11 cellular contexts compared by ENCODE assay signal in genomic region chr14:30553311-30553989, GRCh38. TPM values are rescaled to one million over a fixed set of nuclear protein-coding genes. Genes with fewer than 3 reads are reported as not detected.
DNase-seq lines count a peak whose midpoint lies in the region; ATAC-seq, FAIRE-seq and TF ChIP-seq lines count a peak whose summit lies in the region.
"Had no signal": no experiment of that assay in that cellular context is flagged by ENCODE, and none has a peak within 500 bp of the region (broad histone marks: within the 10 kb centered on the region; RNA-seq: fewer than 3 reads in every experiment).

No MANE protein-coding gene starts in this region.

- H4K20me1 ChIP-seq in IMR-90 (ENCODE audit: insufficient read depth, low read length) (no peaks in the 10 kb centered on the region), GM23338 (replicated peaks; ENCODE audit: insufficient read depth) (no peaks in the 10 kb centered on the region)

- no peak for TF ChIP-seq POLR2A in IMR-90 (IDR thresholded peaks at IDR 0.05; ENCODE audit: low read depth, low read length)

- H3K14ac ChIP-seq in IMR-90 (replicated peaks; ENCODE audit: low read depth, low read length) = no peak overlapping the region

- H3K36me3 Mint-ChIP-seq in GM23338 (ENCODE audit: low read depth) = no peaks in the 10 kb centered on the region; the same call in 2 of the 3 replicates

- H3K9ac ChIP-seq in IMR-90 (ENCODE audit: low read depth, low read length) = no peak overlapping the region
- H3K9ac ChIP-seq: parathyroid adenoma had no signal

- TF ChIP-seq RAD21 in IMR-90 (IDR thresholded peaks at IDR 0.05; ENCODE audit: low read length) = no peak

- H3K4me1 Mint-ChIP-seq in GM23338 = peaks cover 14% of the 10 kb centered on the region

- H2AFZ ChIP-seq in IMR-90 (replicated peaks; ENCODE audit: low read length, poor library complexity) (no peak overlapping the region), GM23338 (no peak overlapping the region)
- H2AFZ ChIP-seq: parathyroid adenoma had no signal

- H4K5ac ChIP-seq in IMR-90 (ENCODE audit: low read depth, low read length) = no peak overlapping the region

- peak overlapping the region; percentile 61; the same call in 1 of the 2 replicates for H4K91ac ChIP-seq in IMR-90 (ENCODE audit: insufficient read depth, low read depth, low read length)

- H2BK120ac ChIP-seq in IMR-90 (ENCODE audit: low read depth, low read length) = no peak overlapping the region

- H2AK5ac ChIP-seq in IMR-90 (ENCODE audit: low read depth, low read length) = no peak overlapping the region

- no peaks in the 10 kb centered on the region for H3K27me3 ChIP-seq in IMR-90 (ENCODE audit: control insufficient read depth, insufficient read depth, low read length)
- no peaks in the 10 kb centered on the region for H3K27me3 ChIP-seq in brain microvascular endothelial cell (replicated peaks)
- H3K27me3 ChIP-seq in GM23338 (ENCODE audit: insufficient read depth) = no peaks in the 10 kb centered on the region
- no peaks in the 10 kb centered on the region for H3K27me3 ChIP-seq in pancreas

- H3K4me1 ChIP-seq in IMR-90 (ENCODE audit: control insufficient read depth, insufficient read depth, low read length) (peaks cover 13% of the 10 kb centered on the region; the same call in 1 of the 2 replicates), GM23338 (ENCODE audit: insufficient read depth) (peaks cover 5% of the 10 kb centered on the region; the same call in 1 of the 2 replicates), pancreas (peaks cover 0 to 7% (median 0%) of the 10 kb centered on the region in 3 donors)
- H3K4me1 ChIP-seq: parathyroid adenoma had no signal

- H3K4me3 ChIP-seq in IMR-90 (ENCODE audit: insufficient read depth, low read depth, low read length) (no peak overlapping the region), brain microvascular endothelial cell (ENCODE audit: low read depth, low read length) (no peak overlapping the region), GM23338 (no peak overlapping the region), pancreas (no peak overlapping the region)
- H3K4me3 ChIP-seq: heart left ventricle had no signal

- no peak overlapping the region for H3K18ac ChIP-seq in IMR-90 (ENCODE audit: low read depth, low read length)

- peaks cover 4% of the 10 kb centered on the region for H3K27me3 Mint-ChIP-seq in GM23338 (ENCODE audit: insufficient read depth, low read depth, poor library complexity)

- dilution Hi-C loops in IMR-90 (cut with HindIII; ENCODE audit: low sequenced_read_pairs, unreplicated experiment) = no loop called here

- no peaks in the 10 kb centered on the region for H3K9me2 ChIP-seq in GM23338 (ENCODE audit: insufficient read depth)

- no peaks in the 10 kb centered on the region for H3K36me3 ChIP-seq in IMR-90 (ENCODE audit: control insufficient read depth, insufficient read depth, low read length)
- H3K36me3 ChIP-seq in brain microvascular endothelial cell (replicated peaks) = no peaks in the 10 kb centered on the region
- H3K36me3 ChIP-seq in GM23338 (ENCODE audit: insufficient read depth) = no peaks in the 10 kb centered on the region
- H3K36me3 ChIP-seq in pancreas = no peaks in the 10 kb centered on the region
- H3K36me3 ChIP-seq: heart left ventricle had no signal

- no peak overlapping the region for H3K23ac ChIP-seq in IMR-90 (ENCODE audit: low read depth, low read length)

- peak overlapping the region in 1 of 2 experiments; percentile 49; a peak in 2 of 4 replicates for H4K8ac ChIP-seq in IMR-90 (ENCODE audit: low read depth in 2 of 2, low read length in 2 of 2)

- no peak overlapping the region for H3K4me3 Mint-ChIP-seq in GM23338
- H3K4me3 Mint-ChIP-seq: activated CD4-positive, alpha-beta T cell treated with anti-CD3 and anti-CD28 coated beads, Interleukin-2, amount 10 ng/mL, durations not matched to agents 24 days and 14 days had no signal

- no peaks in the 10 kb centered on the region for H3K9me3 ChIP-seq in IMR-90 (ENCODE audit: control insufficient read depth, insufficient read depth, low read length)
- no peaks in the 10 kb centered on the region for H3K9me3 ChIP-seq in pancreas
- H3K9me3 ChIP-seq: heart left ventricle had no signal

- POLR2A ChIA-PET in IMR-90 (lab: Charles Lee; ENCODE audit: unreplicated experiment) = interaction anchor here (0.5 kb wide), 1 partner anchor 908 kb away, joined by 3 read pairs; no protein-coding TSS in a partner anchor

- H3K4ac ChIP-seq in IMR-90 (ENCODE audit: low read depth, low read length) = no peak overlapping the region

- in situ Hi-C loops in IMR-90 (cut with MboI; ENCODE audit: low sequenced_read_pairs) (no loop called here), brain microvascular endothelial cell (cut with HindIII; ENCODE audit: low pct_ligation_motif_present, low sequenced_read_pairs) (no loop called here)

- H2BK15ac ChIP-seq in IMR-90 (ENCODE audit: low read depth, low read length) = 0 out of 3 replicates have a peak overlapping the region, but pooled peaks have one; percentile 53

- peak; percentile 85 for ATAC-seq in IMR-90 (ENCODE audit: low read depth)
- no peak for ATAC-seq in GM23338
- no peak for ATAC-seq in pancreas
- ATAC-seq: heart left ventricle had no signal

- TF ChIP-seq CTCF in IMR-90 (conservative IDR thresholded peaks at IDR 0.05; ENCODE audit: low read depth, low read length) = no peak
- no peak for TF ChIP-seq CTCF in brain microvascular endothelial cell (IDR thresholded peaks at IDR 0.05; ENCODE audit: low read depth, low read length, missing control alignments)
- TF ChIP-seq CTCF in GM23338 (conservative IDR thresholded peaks at IDR 0.05; ENCODE audit: low read depth in 2 of 2) = no peak
- no peak for TF ChIP-seq CTCF in pancreas (IDR thresholded peaks at IDR 0.05)

- intact Hi-C loops in IMR-90 (cut with micrococcal nuclease) (no loop called here), pancreas (cut with DNase I) (no loop called here)

- no peaks in the 10 kb centered on the region for H3K79me1 ChIP-seq in IMR-90 (ENCODE audit: low read depth in 1 of 2, low read length in 2 of 2)

- H3K4me2 ChIP-seq in IMR-90 (ENCODE audit: low read depth, low read length) (peak overlapping the region; percentile 88; the same call in 1 of the 2 replicates), GM23338 (no peak overlapping the region)

- H3K56ac ChIP-seq in IMR-90 (ENCODE audit: extremely low read depth, insufficient read depth, low read length) = no peak overlapping the region

- no peak for FAIRE-seq in pancreas (lab: Jason Lieb, UNC)

- H2BK5ac ChIP-seq in IMR-90 (ENCODE audit: low read depth, low read length, poor library complexity, severe bottlenecking) = peak overlapping the region; percentile 58

- H3F3A ChIP-seq in GM23338 (replicated peaks; ENCODE audit: low read depth) = no peaks in the 10 kb centered on the region; the same call in 1 of the 2 replicates

- no TSS peak for BruUV-seq in IMR-90 (replicated peaks; lab: Mats Ljungman, UMichigan)

- H3K9me1 ChIP-seq in IMR-90 (ENCODE audit: insufficient read depth, low read length) = 0 out of 2 replicates have a peak, but pooled peaks cover 2% of the 10 kb centered on the region

- H3K79me2 ChIP-seq in GM23338 (replicated peaks; ENCODE audit: insufficient read depth) = no peaks in the 10 kb centered on the region
- H3K79me2 ChIP-seq: parathyroid adenoma had no signal

- peak overlapping the region; percentile 18; the same call in 1 of the 2 replicates for H2BK20ac ChIP-seq in IMR-90 (ENCODE audit: low read depth, low read length)

- H3K9me3 Mint-ChIP-seq in GM23338 = no peaks in the 10 kb centered on the region; the same call in 2 of the 3 replicates
- H3K9me3 Mint-ChIP-seq: activated CD4-positive, alpha-beta T cell treated with anti-CD3 and anti-CD28 coated beads, Interleukin-2, amount 10 ng/mL, durations not matched to agents 24 days and 14 days had no signal

- DNase-seq in EL (peak; percentile 78), IMR-90 (peak; percentile 78), brain microvascular endothelial cell (peak; percentile 56), non-pigmented ciliary epithelial cell (ENCODE audit: low read depth) (peak; percentile 54), GM23338 (ENCODE audit: low spot score) (no peak), pancreas (no peak)
- no peak for DNase-seq in central memory CD4-positive, alpha-beta T cell
- DNase-seq: activated CD4-positive, alpha-beta T cell treated with anti-CD3 and anti-CD28 coated beads, Interleukin-2, amount 10 ng/mL, durations not matched to agents 24 days and 14 days; heart left ventricle; NCI-H748 treated with DMSO at 0.1 percent for 48 hours had no signal

- no peak overlapping the region for H3K27ac Mint-ChIP-seq in GM23338
- H3K27ac Mint-ChIP-seq: activated CD4-positive, alpha-beta T cell treated with anti-CD3 and anti-CD28 coated beads, Interleukin-2, amount 10 ng/mL, durations not matched to agents 24 days and 14 days had no signal

- WGBS in IMR-90 (ENCODE audit: extremely low coverage in 2 of 2, insufficient read length in 1 of 2), 2 experiments = no CpG with 5 or more reads among the region's 3 CpGs
- WGBS in pancreas, 2 donors = 86 to 91% methylated on average over 3 of the region's 3 CpGs

- H2AK9ac ChIP-seq in IMR-90 (replicated peaks; ENCODE audit: low read depth, low read length, poor library complexity) = no peak overlapping the region

- CTCF ChIA-PET in IMR-90 (lab: Yijun Ruan, JAX) = no interaction called here

- H3K27ac ChIP-seq in IMR-90 (ENCODE audit: insufficient read depth, low read length) = no peak overlapping the region
- peak overlapping the region; percentile 76 for H3K27ac ChIP-seq in brain microvascular endothelial cell
- H3K27ac ChIP-seq in GM23338 (ENCODE audit: low read depth) = no peak overlapping the region
- no peak overlapping the region for H3K27ac ChIP-seq in pancreas
- H3K27ac ChIP-seq: heart left ventricle, parathyroid adenoma had no signal

TF ChIP-seq in IMR-90, 13 proteins besides CTCF, POLR2A, EP300 and RAD21:
- TF ChIP-seq FOS (IDR thresholded peaks at IDR 0.05; ENCODE audit: low read depth, low read length) = 0 out of 2 replicates have a peak, but pooled peaks have one; percentile 24
- TF ChIP-seq SMC3 (IDR thresholded peaks at IDR 0.05; ENCODE audit: low read depth, low read length) = no peak
TF ChIP-seq in IMR-90: peak in this region for 1.

RNA-seq across cellular contexts. Expression of gene G2E3, which starts 5.5 kb away (rescaled TPM):
- total RNA-seq in IMR-90 (2012; rRNA removed) = 19.4 and 41.1 TPM in 2 replicates
- polyA plus RNA-seq in IMR-90 (2012; rRNA removed) = 6.9 and 9.6 TPM in 2 replicates
- 0.59 and 1.5 TPM in 2 replicates for polyA plus RNA-seq in IMR-90 (2012; cell fraction: cytosol; rRNA removed)
- polyA plus RNA-seq in IMR-90 (2012; cell fraction: nucleus; rRNA removed; ENCODE audit: low replicate concordance) = 1.9 and 16.3 TPM in 2 replicates
- total RNA-seq in GM23338 (2014; rRNA removed; shearing (Covaris generic)) = 67.4 and 72.4 TPM in 2 replicates
- 87.8 and 113 TPM in 2 replicates for polyA plus RNA-seq in GM23338 (2016; fragmentation: Nextera tagmentation; extraction: Ambion mirVana)
- total RNA-seq in pancreas = 1 to 10 TPM; 5.2 to 9.5 (median 7.0) TPM
- 1 to 10 TPM; 1.9 to 3.9 TPM for polyA plus RNA-seq in pancreas

Comparison
In these comparisons a context has a peak if more than half of its experiments do, and no peak if none do; other contexts are left out.
1. DNase-seq: peak in EL (single experiment), IMR-90 (single experiment), brain microvascular endothelial cell (single experiment) and non-pigmented ciliary epithelial cell (single experiment); none in GM23338 (single experiment), central memory CD4-positive, alpha-beta T cell (single experiment) and pancreas (0 of 6).